Comparison of ENCODE assay signal across 1 cellular context in genomic region chr6:124858564-124858963, GRCh38.
TF ChIP-seq lines count a peak whose summit lies in the region.

No MANE protein-coding gene starts in this region.

TF ChIP-seq in GM23338, 12 proteins besides CTCF, POLR2A, EP300 and RAD21 (continued from another document):
- TF ChIP-seq ZNF462 (CRISPR knock-in tag; IDR thresholded peaks at IDR 0.05) = no peak
- TF ChIP-seq POLR2AphosphoS5 (IDR thresholded peaks at IDR 0.05; ENCODE audit: low read depth) = no peak
- TF ChIP-seq EZH2 (IDR thresholded peaks at IDR 0.05; ENCODE audit: low read depth, unreplicated experiment) = no peak
- TF ChIP-seq ZNF114 (CRISPR knock-in tag; IDR thresholded peaks at IDR 0.05) = no peak
TF ChIP-seq in GM23338: peak in this region for 0.
